ENCODE assay signal across 1 cellular context in genomic region chr2:121705390-121705789, GRCh38.
TF ChIP-seq lines count a peak whose summit lies in the region.

No MANE protein-coding gene starts in this region.

TF ChIP-seq in K562, 482 proteins besides CTCF, POLR2A, EP300 and RAD21:
- TF ChIP-seq, protein P1, sequence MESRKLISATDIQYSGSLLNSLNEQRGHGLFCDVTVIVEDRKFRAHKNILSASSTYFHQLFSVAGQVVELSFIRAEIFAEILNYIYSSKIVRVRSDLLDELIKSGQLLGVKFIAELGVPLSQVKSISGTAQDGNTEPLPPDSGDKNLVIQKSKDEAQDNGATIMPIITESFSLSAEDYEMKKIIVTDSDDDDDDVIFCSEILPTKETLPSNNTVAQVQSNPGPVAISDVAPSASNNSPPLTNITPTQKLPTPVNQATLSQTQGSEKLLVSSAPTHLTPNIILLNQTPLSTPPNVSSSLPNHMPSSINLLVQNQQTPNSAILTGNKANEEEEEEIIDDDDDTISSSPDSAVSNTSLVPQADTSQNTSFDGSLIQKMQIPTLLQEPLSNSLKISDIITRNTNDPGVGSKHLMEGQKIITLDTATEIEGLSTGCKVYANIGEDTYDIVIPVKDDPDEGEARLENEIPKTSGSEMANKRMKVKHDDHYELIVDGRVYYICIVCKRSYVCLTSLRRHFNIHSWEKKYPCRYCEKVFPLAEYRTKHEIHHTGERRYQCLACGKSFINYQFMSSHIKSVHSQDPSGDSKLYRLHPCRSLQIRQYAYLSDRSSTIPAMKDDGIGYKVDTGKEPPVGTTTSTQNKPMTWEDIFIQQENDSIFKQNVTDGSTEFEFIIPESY (CRISPR knock-in tag; IDR thresholded peaks at IDR 0.05): 0 out of 2 replicates have a peak, but pooled peaks have one; percentile 19
- no peak for TF ChIP-seq MBD2 (IDR thresholded peaks at IDR 0.05; ENCODE audit: borderline replicate concordance, low read depth)
